Comparison of ENCODE assay signal across 17 cellular contexts in the genomic region with DNA sequence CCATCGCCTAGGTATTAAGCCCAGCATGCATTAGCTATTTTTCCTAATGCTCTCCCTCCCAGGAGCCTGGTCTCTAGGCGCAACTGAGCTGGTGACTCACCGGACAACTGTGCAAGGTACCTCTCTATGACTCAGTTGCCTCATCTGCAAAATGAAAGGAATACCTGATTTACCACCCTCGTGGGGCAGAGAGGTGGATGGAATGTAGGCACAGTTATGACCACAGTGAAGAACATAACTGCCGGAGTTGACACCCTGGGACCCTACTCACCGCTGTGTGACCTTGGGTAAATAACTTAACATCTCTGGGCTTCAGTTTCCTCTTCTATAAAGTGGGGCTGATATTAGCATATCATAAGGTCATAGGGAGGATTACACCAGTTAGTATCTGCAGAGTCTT. TPM values are rescaled to one million over a fixed set of nuclear protein-coding genes. Genes with fewer than 3 reads are reported as not detected.
DNase-seq lines count a peak whose midpoint lies in the region; ATAC-seq and TF ChIP-seq lines count a peak whose summit lies in the region.
"Had no signal": no experiment of that assay in that cellular context is flagged by ENCODE, and none has a peak within 500 bp of the region (broad histone marks: within the 10 kb centered on the region; RNA-seq: fewer than 3 reads in every experiment).

No MANE protein-coding gene starts in this region.

- H3K4me3 Mint-ChIP-seq in activated T-cell treated with anti-CD3 and anti-CD28 coated beads, Interleukin-2, amount 50 U/mL, for 4 hours, result peak overlapping the region; percentile 61
- peak overlapping the region; percentile 58 for H3K4me3 Mint-ChIP-seq in activated naive CD8-positive, alpha-beta T cell treated with anti-CD3 and anti-CD28 coated beads, Interleukin-2, amount 50 U/mL, for 24 hours
- H3K4me3 Mint-ChIP-seq in natural killer cell treated with Interleukin-12 subunit alpha and Interleukin-12 subunit beta and Interleukin-15 and Interleukin-18, amount 100 ng/mL, for 72 hours, result peak overlapping the region; percentile 21

- H3K4me1 Mint-ChIP-seq in activated T-cell treated with anti-CD3 and anti-CD28 coated beads, Interleukin-2, amount 50 U/mL, for 4 hours (ENCODE audit: low read depth), result peaks cover 82% of the 10 kb centered on the region
- H3K4me1 Mint-ChIP-seq in activated naive CD8-positive, alpha-beta T cell treated with anti-CD3 and anti-CD28 coated beads, Interleukin-2, amount 50 U/mL, for 24 hours, result peaks cover 88% of the 10 kb centered on the region
- peaks cover 50 to 64% of the 10 kb centered on the region in 2 donors for H3K4me1 Mint-ChIP-seq in natural killer cell treated with Interleukin-12 subunit alpha and Interleukin-12 subunit beta and Interleukin-15 and Interleukin-18, amount 100 ng/mL, for 72 hours (ENCODE audit: low read depth in 2 of 2)

- no peak overlapping the region for H3K27ac ChIP-seq in vagina
- H3K27ac ChIP-seq: body of pancreas had no signal

- peaks cover 26% of the 10 kb centered on the region for H3K4me1 ChIP-seq in vagina

- H3K4me3 ChIP-seq in vagina, result no peak overlapping the region
- H3K4me3 ChIP-seq: body of pancreas, heart left ventricle had no signal

- no peaks in the 10 kb centered on the region for H3K9me3 Mint-ChIP-seq in activated T-cell treated with anti-CD3 and anti-CD28 coated beads, Interleukin-2, amount 50 U/mL, for 4 hours
- no peaks in the 10 kb centered on the region for H3K9me3 Mint-ChIP-seq in activated naive CD8-positive, alpha-beta T cell treated with anti-CD3 and anti-CD28 coated beads, Interleukin-2, amount 50 U/mL, for 24 hours
- H3K9me3 Mint-ChIP-seq in natural killer cell treated with Interleukin-12 subunit alpha and Interleukin-12 subunit beta and Interleukin-15 and Interleukin-18, amount 100 ng/mL, for 72 hours, result no peaks in the 10 kb centered on the region
- H3K9me3 Mint-ChIP-seq: neural crest cell had no signal

- peak; percentile 36 to 54 for ATAC-seq in activated T-cell treated with anti-CD3 and anti-CD28 coated beads, Interleukin-2, amount 50 U/mL, for 4 hours
- ATAC-seq in activated naive CD8-positive, alpha-beta T cell treated with anti-CD3 and anti-CD28 coated beads, Interleukin-2, amount 50 U/mL, for 24 hours, result peak; percentile 65
- peak in 1 of 2 donors; percentile 10 for ATAC-seq in natural killer cell treated with Interleukin-12 subunit alpha and Interleukin-12 subunit beta and Interleukin-15 and Interleukin-18, amount 100 ng/mL, for 72 hours
- ATAC-seq in HG03025 (IDR thresholded peaks at IDR 0.05; ENCODE audit: low FRiP score, unreplicated experiment) (no peak), HG03045 (IDR thresholded peaks at IDR 0.05; ENCODE audit: unreplicated experiment) (no peak)
- ATAC-seq: body of pancreas, heart left ventricle had no signal

- H3K27ac Mint-ChIP-seq in activated naive CD8-positive, alpha-beta T cell treated with anti-CD3 and anti-CD28 coated beads, Interleukin-2, amount 50 U/mL, for 24 hours, result peak overlapping the region; percentile 97
- H3K27ac Mint-ChIP-seq in natural killer cell treated with Interleukin-12 subunit alpha and Interleukin-12 subunit beta and Interleukin-15 and Interleukin-18, amount 100 ng/mL, for 72 hours, result peak overlapping the region; percentile 70 to 80

- intact Hi-C loops in vagina (cut with DNase I), result no loop called here

- H3K9me3 ChIP-seq in vagina, result no peaks in the 10 kb centered on the region
- H3K9me3 ChIP-seq: body of pancreas, heart left ventricle had no signal

- DNase-seq in activated T-cell treated with anti-CD3 and anti-CD28 coated beads, Interleukin-2, amount 50 U/mL, for 4 hours, result no peak
- no peak for DNase-seq in activated T-cell treated with anti-CD3 and anti-CD28 coated beads, Interleukin-2, amount 50 U/mL, for 48 hours
- peak; percentile 14 for DNase-seq in LoVo (ENCODE audit: low spot score)
- DNase-seq in activated naive CD8-positive, alpha-beta T cell treated with anti-CD3 and anti-CD28 coated beads, Interleukin-2, amount 50 U/mL, for 24 hours, result peak; percentile 42
- no peak for DNase-seq in natural killer cell treated with Interleukin-12 subunit alpha and Interleukin-12 subunit beta and Interleukin-15 and Interleukin-18, amount 100 ng/mL, for 72 hours (ENCODE audit: low spot score)
- DNase-seq in vagina (ENCODE audit: extremely low spot score in 2 of 2), result no peak
- DNase-seq: activated effector memory CD4-positive, alpha-beta T cell treated with Interleukin-2 at 50 U/mL for 16 hours; body of pancreas; heart left ventricle; mesenchymal stem cell; NCI-H146; NCI-H2227 treated with DMSO at 0.1 percent for 48 hours; stimulated activated CD4-positive, alpha-beta T cell treated with anti-CD3 and anti-CD28 coated beads, Interleukin-12 subunit alpha, Interleukin-12 subunit beta, amount 100 ng/mL, for 4 hours had no signal

- H3K36me3 Mint-ChIP-seq in activated T-cell treated with anti-CD3 and anti-CD28 coated beads, Interleukin-2, amount 50 U/mL, for 4 hours (ENCODE audit: insufficient read depth), result peaks cover 18% of the 10 kb centered on the region
- H3K36me3 Mint-ChIP-seq in activated naive CD8-positive, alpha-beta T cell treated with anti-CD3 and anti-CD28 coated beads, Interleukin-2, amount 50 U/mL, for 24 hours (ENCODE audit: low read depth), result peaks cover 20% of the 10 kb centered on the region
- H3K36me3 Mint-ChIP-seq in natural killer cell treated with Interleukin-12 subunit alpha and Interleukin-12 subunit beta and Interleukin-15 and Interleukin-18, amount 100 ng/mL, for 72 hours, result no peaks in the 10 kb centered on the region

- no peaks in the 10 kb centered on the region for H3K36me3 ChIP-seq in vagina
- H3K36me3 ChIP-seq: heart left ventricle had no signal

- no peak for TF ChIP-seq POLR2A in vagina (IDR thresholded peaks at IDR 0.05)

- TF ChIP-seq CTCF in vagina (IDR thresholded peaks at IDR 0.05), result no peak

- H3K27me3 Mint-ChIP-seq in activated T-cell treated with anti-CD3 and anti-CD28 coated beads, Interleukin-2, amount 50 U/mL, for 4 hours (ENCODE audit: low read depth), result no peaks in the 10 kb centered on the region
- H3K27me3 Mint-ChIP-seq in activated naive CD8-positive, alpha-beta T cell treated with anti-CD3 and anti-CD28 coated beads, Interleukin-2, amount 50 U/mL, for 24 hours, result no peaks in the 10 kb centered on the region
- no peaks in the 10 kb centered on the region for H3K27me3 Mint-ChIP-seq in natural killer cell treated with Interleukin-12 subunit alpha and Interleukin-12 subunit beta and Interleukin-15 and Interleukin-18, amount 100 ng/mL, for 72 hours

- H3K27me3 ChIP-seq in vagina, result no peaks in the 10 kb centered on the region

RNA-seq across cellular contexts. Expression of gene BCL11B, which starts 22.6 kb away (rescaled TPM):
- 10 to 100 TPM; 54.6 to 64.6 (median 62.4) TPM for total RNA-seq in activated T-cell treated with anti-CD3 and anti-CD28 coated beads, Interleukin-2, amount 50 U/mL, for 4 hours
- 10 to 100 TPM; 12.9 to 27.6 TPM for total RNA-seq in natural killer cell treated with Interleukin-12 subunit alpha and Interleukin-12 subunit beta and Interleukin-15 and Interleukin-18, amount 100 ng/mL, for 72 hours
- total RNA-seq in vagina, result 11.5 TPM
- total RNA-seq: G401 had no signal

Comparison
In these comparisons a context has a peak if more than half of its experiments do, and no peak if none do; other contexts are left out.
1. ATAC-seq: peak in activated T-cell treated with anti-CD3 and anti-CD28 coated beads, Interleukin-2, amount 50 U/mL, for 4 hours (2 of 2) and activated naive CD8-positive, alpha-beta T cell treated with anti-CD3 and anti-CD28 coated beads, Interleukin-2, amount 50 U/mL, for 24 hours (single experiment); none in HG03025 (single experiment) and HG03045 (single experiment).
2. DNase-seq: peak in LoVo (single experiment) and activated naive CD8-positive, alpha-beta T cell treated with anti-CD3 and anti-CD28 coated beads, Interleukin-2, amount 50 U/mL, for 24 hours (single experiment); none in activated T-cell treated with anti-CD3 and anti-CD28 coated beads, Interleukin-2, amount 50 U/mL, for 4 hours (single experiment), activated T-cell treated with anti-CD3 and anti-CD28 coated beads, Interleukin-2, amount 50 U/mL, for 48 hours (0 of 2), natural killer cell treated with Interleukin-12 subunit alpha and Interleukin-12 subunit beta and Interleukin-15 and Interleukin-18, amount 100 ng/mL, for 72 hours (single experiment) and vagina (0 of 2).
3. Peak in every context shown above with its lines, with median percentiles within 50 percentile points of each other: H3K4me3 Mint-ChIP-seq.